ENCODE assay signal across 8 cellular contexts in the genomic region with DNA sequence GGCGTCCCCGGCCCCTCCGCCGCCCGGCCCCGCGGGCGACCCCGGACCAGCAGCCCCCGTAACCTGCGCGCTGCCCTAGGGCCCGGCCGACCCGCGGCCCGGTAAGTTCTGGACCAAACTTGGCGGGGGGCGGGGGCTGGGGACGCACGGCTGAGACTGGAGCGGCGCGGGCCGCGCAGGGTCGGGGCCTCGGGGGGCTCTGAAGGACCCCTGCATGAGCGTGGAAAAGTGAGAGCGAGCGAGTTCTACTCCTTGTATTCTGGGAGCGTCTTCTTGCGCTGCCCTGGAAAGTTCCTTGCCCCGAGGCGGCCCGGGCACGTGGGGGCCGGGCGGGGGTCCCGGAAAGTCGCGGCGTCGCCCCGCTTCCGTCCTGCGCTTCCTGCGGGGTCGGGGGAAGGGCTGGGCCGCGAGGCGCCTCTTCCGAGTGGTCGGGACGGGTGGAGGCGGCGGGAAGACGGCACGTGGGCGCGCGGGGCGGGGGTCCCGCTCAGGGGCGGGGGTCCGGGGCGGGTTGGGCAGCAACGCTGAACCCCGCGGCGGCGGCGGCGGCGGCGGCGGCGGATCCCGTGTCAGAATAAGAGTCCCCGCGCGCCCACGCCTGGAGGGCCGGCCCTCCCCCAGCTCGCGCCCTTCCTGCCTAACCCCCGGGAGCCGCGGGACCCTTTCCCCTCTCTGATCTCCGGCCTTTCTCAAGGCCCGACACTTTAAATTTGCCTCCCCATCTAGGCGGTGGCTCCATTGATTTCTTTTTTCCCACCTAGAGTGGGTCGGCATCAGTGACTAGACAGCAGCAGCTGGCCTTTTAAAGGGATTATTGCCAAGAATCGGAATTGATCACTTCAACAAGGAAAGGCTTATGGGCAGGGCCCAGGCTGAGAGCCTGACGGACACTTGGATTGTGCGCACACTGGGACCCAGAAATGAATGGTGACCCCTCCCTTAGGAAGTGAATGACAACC. TPM values are rescaled to one million over a fixed set of nuclear protein-coding genes. Genes with fewer than 3 reads are reported as not detected.
DNase-seq lines count a peak whose midpoint lies in the region; ATAC-seq and TF ChIP-seq lines count a peak whose summit lies in the region.

No MANE protein-coding gene starts in this region.

- POLR2A ChIA-PET in A673 (lab: Charles Lee; ENCODE audit: low non-redundant PET), result no interaction called here

- H3K9me3 ChIP-seq in A673 (ENCODE audit: low read depth, low read length, poor library complexity, severe bottlenecking) (no peaks in the 10 kb centered on the region), HUES64 (ENCODE audit: insufficient read depth, low read depth, low read length) (no peaks in the 10 kb centered on the region), mammary epithelial cell (replicated peaks; ENCODE audit: insufficient read depth, low read length) (no peaks in the 10 kb centered on the region)

- peaks cover 88% of the 10 kb centered on the region for H3K79me2 ChIP-seq in mammary epithelial cell (ENCODE audit: insufficient read depth, low read length)

- dilution Hi-C loops in mammary epithelial cell (cut with HindIII; ENCODE audit: low sequenced_read_pairs), result no loop called here

- H3K4me1 ChIP-seq in A673 (ENCODE audit: insufficient read depth, low read length, poor library complexity, severe bottlenecking), result peaks cover 34% of the 10 kb centered on the region
- peaks cover 39% of the 10 kb centered on the region for H3K4me1 ChIP-seq in HUES64 (ENCODE audit: insufficient read depth, low read length)
- H3K4me1 ChIP-seq in mammary epithelial cell (ENCODE audit: insufficient read depth, low read length), result peaks cover 47% of the 10 kb centered on the region

- TF ChIP-seq CTCF in A673 (conservative IDR thresholded peaks at IDR 0.05; ENCODE audit: low read depth, low read length), result no peak
- no peak for TF ChIP-seq CTCF in mammary epithelial cell (conservative IDR thresholded peaks at IDR 0.05 in 1 of 2, IDR thresholded peaks at IDR 0.05 in 1 of 2; ENCODE audit: extremely low read depth in 1 of 2, insufficient read depth in 1 of 2, low read depth in 1 of 2, low read length in 2 of 2)

- in situ Hi-C loops in mammary epithelial cell (cut with MboI; ENCODE audit: low sequenced_read_pairs in 2 of 2), result no loop called here

- H3K27ac ChIP-seq in A673 (ENCODE audit: low read depth, low read length, poor library complexity, severe bottlenecking), result peak overlapping the region; percentile 88
- H3K27ac ChIP-seq in HUES64 (ENCODE audit: low read depth, low read length), result peak overlapping the region; percentile 92
- peak overlapping the region; percentile 40 for H3K27ac ChIP-seq in mammary epithelial cell (ENCODE audit: insufficient read depth, low read depth, low read length)

- intact Hi-C loops in A673 (cut with micrococcal nuclease; ENCODE audit: unreplicated experiment), result no loop called here
- intact Hi-C loops in mammary epithelial cell (cut with micrococcal nuclease), result loop anchor here (1.0 to 5.0 kb wide), 3 partner anchors 21 to 84 kb away; no protein-coding TSS in a partner anchor
- intact Hi-C loops in left colon (cut with DNase I, micrococcal nuclease), result loop anchor here in 1 of 2 donors (5.0 kb wide), 1 partner anchor 214 kb away; the partner anchor contains the start of genes BORCS8 and RFXANK

- H4K20me1 ChIP-seq in mammary epithelial cell (ENCODE audit: insufficient read depth, low read length), result no peaks in the 10 kb centered on the region

- H3K4me2 ChIP-seq in mammary epithelial cell (ENCODE audit: insufficient read depth, low read depth, low read length), result peak overlapping the region; percentile 83

- ATAC-seq in GM18909 (IDR thresholded peaks at IDR 0.05; ENCODE audit: poor library complexity, unreplicated experiment), result peak; percentile 28
- peak; percentile 20 for ATAC-seq in left colon
- ATAC-seq in GM18870 (IDR thresholded peaks at IDR 0.05; ENCODE audit: unreplicated experiment), result no peak

- H3K4me3 ChIP-seq in A673 (ENCODE audit: low read depth, low read length, poor library complexity, severe bottlenecking), result peak overlapping the region; percentile 82
- peak overlapping the region; percentile 92 for H3K4me3 ChIP-seq in HUES64 (ENCODE audit: low read length)
- H3K4me3 ChIP-seq in mammary epithelial cell (replicated peaks in 1 of 3; ENCODE audit: insufficient read depth in 1 of 3, low read depth in 2 of 3, low read length in 3 of 3), result peak overlapping the region; percentile 60 to 80 (median 67)

- peak overlapping the region; percentile 45 for H2AFZ ChIP-seq in mammary epithelial cell (ENCODE audit: low read depth, low read length)

- CTCF ChIA-PET in A673 (lab: Charles Lee), result interaction anchor here (1.4 kb wide), 1 partner anchor 21 kb away, joined by 4 read pairs; no protein-coding TSS in a partner anchor
- CTCF ChIA-PET in mammary epithelial cell (lab: Charles Lee; ENCODE audit: low non-redundant PET), result interaction anchor here (0.7 kb wide), 1 partner anchor 146 kb away, joined by 3 read pairs; no protein-coding TSS in a partner anchor

- H3K36me3 ChIP-seq in A673 (ENCODE audit: insufficient read depth, low read length, poor library complexity, severe bottlenecking) (no peaks in the 10 kb centered on the region), HUES64 (ENCODE audit: insufficient read depth, low read length) (no peaks in the 10 kb centered on the region), mammary epithelial cell (ENCODE audit: insufficient read depth, low read length) (no peaks in the 10 kb centered on the region)

- DNase-seq in A673 (ENCODE audit: low spot score), result peak; percentile 62
- peak; percentile 53 for DNase-seq in T-helper 22 cell (ENCODE audit: low read depth)
- DNase-seq in mammary epithelial cell, result peak; percentile 50
- peak; percentile 52 to 67 for DNase-seq in left colon
- DNase-seq in stimulated activated CD4-positive, alpha-beta T cell treated with anti-CD3 and anti-CD28 coated beads, Interleukin-4, amount 100 ng/mL, for 24 hours, result peak; percentile 60

- H3K9ac ChIP-seq in HUES64 (ENCODE audit: low read depth, low read length), result peak overlapping the region; percentile 93
- peak overlapping the region; percentile 65 for H3K9ac ChIP-seq in mammary epithelial cell (ENCODE audit: insufficient read depth, low read length)

- 1% methylated on average over 96 of the region's 96 CpGs for WGBS in HUES64
- WGBS in mammary epithelial cell (ENCODE audit: low coverage, missing lambda C conversion rate), result 3% methylated on average over 11 of the region's 96 CpGs

- BruUV-seq in A673 (replicated peaks; lab: Mats Ljungman, UMichigan), result no TSS peak
- no TSS peak for BruUV-seq in mammary epithelial cell (replicated peaks; lab: Mats Ljungman, UMichigan)

- H3K27me3 ChIP-seq in A673 (replicated peaks; ENCODE audit: insufficient read depth, low read depth, low read length, poor library complexity), result no peaks in the 10 kb centered on the region
- no peaks in the 10 kb centered on the region for H3K27me3 ChIP-seq in HUES64 (ENCODE audit: insufficient read depth, low read length)
- no peaks in the 10 kb centered on the region for H3K27me3 ChIP-seq in mammary epithelial cell (ENCODE audit: insufficient read depth, low read length)

RNA-seq across cellular contexts. Expression of gene GATAD2A, which starts 0.7 kb away (rescaled TPM):
- 202 and 218 TPM in 2 replicates for total RNA-seq in A673 (2021)
- polyA plus RNA-seq in HUES64 (2013, experiment 1 of 2), result 75.3 TPM
- polyA plus RNA-seq in HUES64 (2013, experiment 2 of 2), result 75.9 TPM
- 100 to 1,000 TPM in 1 of 2 donors, 10 to 100 TPM in 1; 67.5 to 109 TPM for total RNA-seq in mammary epithelial cell
- 49.6 TPM for polyA plus RNA-seq in mammary epithelial cell
- 14.5 TPM for polyA minus RNA-seq in mammary epithelial cell
- total RNA-seq in left colon, result 100 to 1,000 TPM; 104 to 135 TPM

Comparison
In these comparisons a context has a peak if more than half of its experiments do, and no peak if none do; other contexts are left out.
1. H3K27ac ChIP-seq: peak in every context shown above with its lines; median percentile 92 in HUES64; 88 in A673; 40 in mammary epithelial cell.